Comparison of ENCODE assay signal across 8 cellular contexts in the genomic region with DNA sequence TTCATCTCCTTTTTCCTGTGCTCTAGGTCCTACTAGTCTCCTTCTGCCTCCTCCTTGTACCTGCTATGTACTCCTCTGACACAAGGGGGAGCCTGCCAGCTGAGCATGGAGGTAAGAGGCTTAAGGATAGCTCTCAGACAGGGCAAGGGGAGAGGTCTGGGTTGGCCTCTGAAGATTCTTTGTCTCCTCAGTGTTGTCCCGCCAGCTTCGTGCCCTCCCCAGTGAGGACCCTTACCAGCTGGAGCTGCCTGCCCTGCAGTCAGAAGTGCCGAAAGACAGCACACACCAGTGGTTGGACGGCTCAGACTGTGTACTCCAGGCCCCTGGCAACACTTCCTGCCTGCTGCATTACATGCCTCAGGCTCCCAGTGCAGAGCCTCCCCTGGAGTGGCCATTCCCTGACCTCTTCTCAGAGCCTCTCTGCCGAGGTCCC.
A peak's percentile ranks its signal among the peaks of the same experiment; 100 is the strongest.
DNase-seq lines count a peak whose midpoint lies in the region; ATAC-seq and TF ChIP-seq lines count a peak whose summit lies in the region.

No MANE protein-coding gene starts in this region.

- ATAC-seq in activated CD4-positive, CD25-positive, alpha-beta regulatory T cell treated with anti-CD3 and anti-CD28 coated beads, Interleukin-2, amount 50 U/mL, for 24 hours, result no peak
- no peak for ATAC-seq in GM21526 (IDR thresholded peaks at IDR 0.05; ENCODE audit: low FRiP score, unreplicated experiment)

- H3K4me3 ChIP-seq in astrocyte of the spinal cord (ENCODE audit: low read depth, low read length), result no peak overlapping the region

- in situ Hi-C loops in astrocyte of the spinal cord (cut with HindIII; ENCODE audit: low sequenced_read_pairs), result no loop called here

- peak in 3 of 4 experiments; percentile 29 to 42 (median 30) for DNase-seq in activated CD4-positive, CD25-positive, alpha-beta regulatory T cell (lab: John Stamatoyannopoulos, UW)
- peak; percentile 21 for DNase-seq in NCI-H128 (lab: John Stamatoyannopoulos, UW; ENCODE audit: unreplicated experiment)
- peak in 4 of 5 donors; percentile 47 to 72 (median 58) for DNase-seq in T-helper 1 cell
- DNase-seq in astrocyte of the spinal cord (ENCODE audit: low read depth, low spot score), result peak; percentile 83
- DNase-seq in inferior parietal cortex (ENCODE audit: extremely low spot score), result peak; percentile 64
- peak; percentile 59 for DNase-seq in stimulated activated CD4-positive, alpha-beta T cell treated with anti-CD3 and anti-CD28 coated beads, Interleukin-2, amount 100 ng/mL, for 4 hours (ENCODE audit: low read depth)

- peak; percentile 95 for TF ChIP-seq CTCF in astrocyte of the spinal cord (IDR thresholded peaks at IDR 0.05; ENCODE audit: low read depth, low read length)

Comparison
In these comparisons a context has a peak if more than half of its experiments do, and no peak if none do; other contexts are left out.
1. DNase-seq: peak in every context shown above with its lines; median percentile 83 in astrocyte of the spinal cord; 64 in inferior parietal cortex; 59 in stimulated activated CD4-positive, alpha-beta T cell treated with anti-CD3 and anti-CD28 coated beads, Interleukin-2, amount 100 ng/mL, for 4 hours; 58 in T-helper 1 cell; 30 in activated CD4-positive, CD25-positive, alpha-beta regulatory T cell; 21 in NCI-H128.